1 cellular context compared by ENCODE assay signal in genomic region chr16:29194185-29194844, GRCh38.
TF ChIP-seq lines count a peak whose summit lies in the region.
"Not testable (repeated sequence)": the region's sequence is repeated elsewhere in the genome, so short reads cannot be mapped to it uniquely, and the experiment has no call there.

No MANE protein-coding gene starts in this region.

TF ChIP-seq in HepG2, 621 proteins besides CTCF, POLR2A, EP300 and RAD21 (continued from another document):
- TF ChIP-seq ZNF460 (CRISPR knock-in tag; IDR thresholded peaks at IDR 0.05; ENCODE audit: borderline replicate concordance) (0 out of 2 replicates have a peak, but pooled peaks have one; percentile 18), NR2F6 (CRISPR knock-in tag; IDR thresholded peaks at IDR 0.05) (0 out of 2 replicates have a peak, but pooled peaks have one; percentile 19), ZNF30 (CRISPR knock-in tag; IDR thresholded peaks at IDR 0.05) (0 out of 2 replicates have a peak, but pooled peaks have one; percentile 30), TFDP1 (CRISPR knock-in tag; IDR thresholded peaks at IDR 0.05; ENCODE audit: borderline replicate concordance) (peak; percentile 49; the same call in 1 of the 2 replicates), ZFX (CRISPR knock-in tag; IDR thresholded peaks at IDR 0.05; ENCODE audit: low read depth) (peak; percentile 47; the same call in 1 of the 2 replicates), TFDP2 (CRISPR knock-in tag; IDR thresholded peaks at IDR 0.05) (0 out of 2 replicates have a peak, but pooled peaks have one; percentile 32), ZMYM2 (CRISPR knock-in tag; IDR thresholded peaks at IDR 0.05) (0 out of 2 replicates have a peak, but pooled peaks have one; percentile 19), TFE3 (CRISPR knock-in tag; IDR thresholded peaks at IDR 0.05) (0 out of 2 replicates have a peak, but pooled peaks have one; percentile 17), KDM5B (CRISPR knock-in tag; IDR thresholded peaks at IDR 0.05; ENCODE audit: borderline replicate concordance) (0 out of 2 replicates have a peak, but pooled peaks have one; percentile 29), ZNF782 (CRISPR knock-in tag; IDR thresholded peaks at IDR 0.05; ENCODE audit: borderline replicate concordance) (0 out of 2 replicates have a peak, but pooled peaks have one; percentile 21), SALL1 (CRISPR knock-in tag; IDR thresholded peaks at IDR 0.05) (peak; percentile 51; the same call in 1 of the 2 replicates), NRL (CRISPR knock-in tag; IDR thresholded peaks at IDR 0.05; ENCODE audit: borderline replicate concordance) (0 out of 2 replicates have a peak, but pooled peaks have one; percentile 35), NR2C2 (CRISPR knock-in tag; IDR thresholded peaks at IDR 0.05; ENCODE audit: borderline replicate concordance) (peak; percentile 74), NFKB2 (CRISPR knock-in tag; IDR thresholded peaks at IDR 0.05; ENCODE audit: borderline replicate concordance) (0 out of 2 replicates have a peak, but pooled peaks have one; percentile 39), HDAC1 (CRISPR knock-in tag; IDR thresholded peaks at IDR 0.05) (0 out of 2 replicates have a peak, but pooled peaks have one; percentile 37), ZFY (CRISPR knock-in tag; IDR thresholded peaks at IDR 0.05) (peak; percentile 38; the same call in 1 of the 2 replicates), ZNF652 (CRISPR knock-in tag; IDR thresholded peaks at IDR 0.05; ENCODE audit: borderline replicate concordance, low read depth) (0 out of 2 replicates have a peak, but pooled peaks have one; percentile 19), HOXA3 (CRISPR knock-in tag; IDR thresholded peaks at IDR 0.05) (peak; percentile 44; the same call in 1 of the 2 replicates), ZNF687 (CRISPR knock-in tag; IDR thresholded peaks at IDR 0.05) (peak; percentile 83)
- TF ChIP-seq NR2F6 (IDR thresholded peaks at IDR 0.05): not testable (repeated sequence)
